ENCODE assay signal across 8 cellular contexts in genomic region chr9:129412814-129413536, GRCh38.
A peak's percentile ranks its signal among the peaks of the same experiment; 100 is the strongest.
DNase-seq lines count a peak whose midpoint lies in the region; ATAC-seq and TF ChIP-seq lines count a peak whose summit lies in the region.

No MANE protein-coding gene starts in this region.

- H3K27ac ChIP-seq in esophagus muscularis mucosa (replicated peaks in 1 of 4) (peak overlapping the region; percentile 95 to 100 (median 98)), mucosa of rectum (ENCODE audit: low read depth in 2 of 2, low read length in 2 of 2) (peak overlapping the region; percentile 95 to 97)

- H3K27me3 ChIP-seq in esophagus muscularis mucosa: no peaks in the 10 kb centered on the region
- no peaks in the 10 kb centered on the region for H3K27me3 ChIP-seq in mucosa of rectum (ENCODE audit: control insufficient read depth in 2 of 2, insufficient read depth in 2 of 2, low read length in 2 of 2)

- no peak for TF ChIP-seq CTCF in esophagus muscularis mucosa (IDR thresholded peaks at IDR 0.05)

- intact Hi-C loops in esophagus muscularis mucosa (cut with DNase I): loop anchor here (5.0 kb wide), 2 partner anchors 76 to 84 kb away; no protein-coding TSS in a partner anchor

- TF ChIP-seq POLR2A in esophagus muscularis mucosa (IDR thresholded peaks at IDR 0.05; ENCODE audit: low read depth): peak; percentile 10

- no peaks in the 10 kb centered on the region for H3K36me3 ChIP-seq in esophagus muscularis mucosa
- no peaks in the 10 kb centered on the region for H3K36me3 ChIP-seq in mucosa of rectum (ENCODE audit: control insufficient read depth in 2 of 2, insufficient read depth in 2 of 2, low read length in 2 of 2)

- peak overlapping the region; percentile 66 to 72 for H3K9ac ChIP-seq in mucosa of rectum (ENCODE audit: low read depth in 1 of 2, low read length in 2 of 2)

- DNase-seq in NCI-H1105 treated with DMSO at 0.1 percent for 48 hours (lab: John Stamatoyannopoulos, UW) (peak; percentile 61), NCI-H1105 (lab: John Stamatoyannopoulos, UW) (no peak), NCI-H2171 treated with DMSO at 0.1 percent for 48 hours (lab: John Stamatoyannopoulos, UW) (peak; percentile 86), esophagus muscularis mucosa (ENCODE audit: extremely low spot score) (no peak)
- DNase-seq in activated CD8-positive, alpha-beta memory T cell treated with anti-CD3 and anti-CD28 coated beads, Interleukin-2, amount 50 U/mL, for 4 hours: peak; percentile 48
- DNase-seq in stimulated activated naive CD8-positive, alpha-beta T cell treated with anti-CD3 and anti-CD28 coated beads, Interleukin-15, Interleukin-2, amounts not matched to agents 100 U/mL and 50 U/mL, for 24 hours: peak; percentile 56

- 4% methylated on average over 30 of the region's 49 CpGs for WGBS in esophagus muscularis mucosa

- peak overlapping the region; percentile 64 to 74 (median 70) for H3K4me3 ChIP-seq in esophagus muscularis mucosa
- peak overlapping the region; percentile 53 to 57 for H3K4me3 ChIP-seq in mucosa of rectum (ENCODE audit: low read length in 2 of 2)

- TF ChIP-seq EP300 in esophagus muscularis mucosa (IDR thresholded peaks at IDR 0.05): no peak

- ATAC-seq in HG02763 (IDR thresholded peaks at IDR 0.05; ENCODE audit: unreplicated experiment): peak; percentile 5
- ATAC-seq in stimulated activated naive CD8-positive, alpha-beta T cell treated with anti-CD3 and anti-CD28 coated beads, Interleukin-15, Interleukin-2, amounts not matched to agents 100 U/mL and 50 U/mL, for 24 hours: peak; percentile 24

- no peaks in the 10 kb centered on the region for H3K9me3 ChIP-seq in esophagus muscularis mucosa
- no peaks in the 10 kb centered on the region for H3K9me3 ChIP-seq in mucosa of rectum (ENCODE audit: control insufficient read depth in 2 of 2, low read length in 2 of 2)

- H3K4me1 ChIP-seq in esophagus muscularis mucosa (peaks cover 37 to 58% (median 40%) of the 10 kb centered on the region in 4 donors), mucosa of rectum (ENCODE audit: control insufficient read depth in 2 of 2, insufficient read depth in 2 of 2, low read length in 2 of 2) (peaks cover 27 to 33% of the 10 kb centered on the region in 2 donors)

Comparison
In these comparisons a context has a peak if more than half of its experiments do, and no peak if none do; other contexts are left out.
1. DNase-seq: peak in NCI-H1105 treated with DMSO at 0.1 percent for 48 hours (single experiment), NCI-H2171 treated with DMSO at 0.1 percent for 48 hours (single experiment), activated CD8-positive, alpha-beta memory T cell treated with anti-CD3 and anti-CD28 coated beads, Interleukin-2, amount 50 U/mL, for 4 hours (single experiment) and stimulated activated naive CD8-positive, alpha-beta T cell treated with anti-CD3 and anti-CD28 coated beads, Interleukin-15, Interleukin-2, amounts not matched to agents 100 U/mL and 50 U/mL, for 24 hours (single experiment); none in NCI-H1105 (single experiment) and esophagus muscularis mucosa (single experiment).